ENCODE assay signal across 8 cellular contexts in genomic region chr10:75111906-75112703, GRCh38. TPM values are rescaled to one million over a fixed set of nuclear protein-coding genes. Genes with fewer than 3 reads are reported as not detected.
A peak's percentile ranks its signal among the peaks of the same experiment; 100 is the strongest.
DNase-seq lines count a peak whose midpoint lies in the region; ATAC-seq and TF ChIP-seq lines count a peak whose summit lies in the region.

No MANE protein-coding gene starts in this region.

- H3K27me3 ChIP-seq in HUES6 (ENCODE audit: control insufficient read depth, insufficient read depth, low read length), result no peaks in the 10 kb centered on the region
- H3K27me3 ChIP-seq in body of pancreas, result no peaks in the 10 kb centered on the region
- no peaks in the 10 kb centered on the region for H3K27me3 ChIP-seq in iPS DF 6.9 (ENCODE audit: control insufficient read depth, insufficient read depth, low read length)

- no peak for TF ChIP-seq CTCF in body of pancreas (IDR thresholded peaks at IDR 0.05)

- peak overlapping the region; percentile 88; the same call in 1 of the 2 replicates for H3K27ac ChIP-seq in HUES6 (ENCODE audit: low read depth, low read length)
- H3K27ac ChIP-seq in body of pancreas, result peak overlapping the region; percentile 85 to 95 (median 90)
- no peak overlapping the region for H3K27ac ChIP-seq in iPS DF 6.9 (ENCODE audit: low read length)

- intact Hi-C loops in body of pancreas (cut with DNase I), result no loop called here
- intact Hi-C loops in sciatic nerve (cut with DNase I), result no loop called here

- H3K9me3 ChIP-seq in HUES6 (ENCODE audit: control insufficient read depth, insufficient read depth, low read depth, low read length) (no peaks in the 10 kb centered on the region), body of pancreas (no peaks in the 10 kb centered on the region), iPS DF 6.9 (ENCODE audit: control insufficient read depth, insufficient read depth, low read length) (no peaks in the 10 kb centered on the region)

- TF ChIP-seq POLR2A in body of pancreas (IDR thresholded peaks at IDR 0.05), result no peak

- H3K4me1 ChIP-seq in HUES6 (ENCODE audit: control insufficient read depth, insufficient read depth, low read length) (peaks cover 17% of the 10 kb centered on the region; the same call in 1 of the 2 replicates), body of pancreas (peaks cover 30% of the 10 kb centered on the region), iPS DF 6.9 (ENCODE audit: control insufficient read depth, insufficient read depth, low read length) (peaks cover 2% of the 10 kb centered on the region; the same call in 1 of the 2 replicates)

- ATAC-seq in GM21515 (IDR thresholded peaks at IDR 0.05; ENCODE audit: unreplicated experiment) (peak; percentile 27), body of pancreas (peak; percentile 48), sciatic nerve (peak; percentile 51)

- peak; percentile 43 for DNase-seq in DMS53 treated with DMSO at 0.1 percent for 48 hours (lab: John Stamatoyannopoulos, UW; ENCODE audit: unreplicated experiment)
- DNase-seq in SW480 (ENCODE audit: low spot score), result peak; percentile 62
- DNase-seq in body of pancreas, result peak; percentile 52 to 62 (median 57)
- no peak for DNase-seq in iPS DF 6.9 (ENCODE audit: low read depth, low spot score)
- DNase-seq in sciatic nerve (ENCODE audit: low spot score), result peak; percentile 73
- DNase-seq in NCI-H187 (lab: John Stamatoyannopoulos, UW), result no peak

- 2 to 3% methylated on average over 23 of the region's 23 CpGs for WGBS in body of pancreas, 2 donors
- WGBS in iPS DF 6.9 (ENCODE audit: insufficient coverage, insufficient read length), result 100% methylated on average over 1 of the region's 23 CpGs

- no peaks in the 10 kb centered on the region for H3K36me3 ChIP-seq in HUES6 (ENCODE audit: control insufficient read depth, insufficient read depth, low read length)
- no peaks in the 10 kb centered on the region for H3K36me3 ChIP-seq in body of pancreas (replicated peaks in 1 of 2; ENCODE audit: insufficient read depth in 1 of 2, low read depth in 2 of 2)
- H3K36me3 ChIP-seq in iPS DF 6.9 (ENCODE audit: control insufficient read depth, insufficient read depth, low read length), result no peaks in the 10 kb centered on the region

- peak overlapping the region; percentile 99 for H3K4me3 ChIP-seq in HUES6 (ENCODE audit: low read depth, low read length)
- H3K4me3 ChIP-seq in body of pancreas, result peak overlapping the region; percentile 89 to 91
- peak overlapping the region; percentile 79 for H3K4me3 ChIP-seq in iPS DF 6.9 (ENCODE audit: low read length)

- peak overlapping the region; percentile 92 for H3K9ac ChIP-seq in HUES6 (ENCODE audit: low read length)

RNA-seq across cellular contexts. Expression of gene SAMD8, which starts 0.6 kb away (rescaled TPM):
- total RNA-seq in body of pancreas, result 10 to 100 TPM; 16.1 to 18.5 TPM
- total RNA-seq in sciatic nerve, result 51.4 TPM

Comparison
In these comparisons a context has a peak if more than half of its experiments do, and no peak if none do; other contexts are left out.
1. DNase-seq: peak in DMS53 treated with DMSO at 0.1 percent for 48 hours (single experiment), SW480 (single experiment), body of pancreas (4 of 4) and sciatic nerve (single experiment); none in iPS DF 6.9 (single experiment) and NCI-H187 (0 of 2).
2. Peak in every context shown above with its lines, with median percentiles within 50 percentile points of each other: ATAC-seq and H3K4me3 ChIP-seq.